In the genomic region with DNA sequence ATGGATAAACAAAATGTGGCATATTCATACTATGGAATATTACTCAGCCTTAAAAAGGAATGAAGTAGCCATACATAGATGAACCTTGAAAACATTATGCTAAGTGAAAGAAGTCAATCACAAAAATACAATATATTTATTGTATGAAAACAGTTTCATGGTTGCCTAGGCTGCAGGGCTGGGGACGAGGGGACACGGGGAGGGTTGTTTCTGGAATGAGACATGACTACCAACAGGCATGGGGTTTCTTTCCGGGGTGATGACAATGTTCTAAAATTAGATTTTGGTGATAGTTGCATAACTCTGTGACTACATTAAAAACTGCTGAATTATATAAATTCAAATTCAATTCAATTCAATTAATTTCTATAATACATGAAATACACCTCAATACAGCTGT, we compare ENCODE assay signal across 19 cellular contexts.
DNase-seq lines count a peak whose midpoint lies in the region; ATAC-seq, FAIRE-seq and TF ChIP-seq lines count a peak whose summit lies in the region.
"Had no signal": no experiment of that assay in that cellular context is flagged by ENCODE, and none has a peak within 500 bp of the region (broad histone marks: within the 10 kb centered on the region; RNA-seq: fewer than 3 reads in every experiment).

No MANE protein-coding gene starts in this region.

- H3F3A ChIP-seq in GM23248 (ENCODE audit: insufficient read depth) = peaks cover 22% of the 10 kb centered on the region; the same call in 1 of the 2 replicates

- H3K27ac ChIP-seq in K562 (ENCODE audit: extremely low read depth, low read depth, low read length) = no peak overlapping the region
- H3K27ac ChIP-seq in stomach = no peak overlapping the region
- no peak overlapping the region for H3K27ac ChIP-seq in GM23248

- CTCF ChIA-PET in K562 (lab: Yijun Ruan, JAX; ENCODE audit: low intra/inter-chr PET ratio) = no interaction called here

- H3K9ac ChIP-seq in K562 (ENCODE audit: insufficient read depth in 1 of 2, low read depth in 2 of 2, low read length in 2 of 2) (no peak overlapping the region), GM23248 (no peak overlapping the region)

- H3K36me3 ChIP-seq in K562 (ENCODE audit: control insufficient read depth, insufficient read depth, low read length) = peaks cover 9% of the 10 kb centered on the region; the same call in 1 of the 3 replicates
- no peaks in the 10 kb centered on the region for H3K36me3 ChIP-seq in stomach
- H3K36me3 ChIP-seq in HAP-1 (replicated peaks) = no peaks in the 10 kb centered on the region
- H3K36me3 ChIP-seq in GM23248 (ENCODE audit: low read depth) = peaks cover 20% of the 10 kb centered on the region; the same call in 1 of the 2 replicates

- no peak overlapping the region for H3K4me3 Mint-ChIP-seq in nephron progenitor cell
- H3K4me3 Mint-ChIP-seq: CD4-positive, alpha-beta T cell; CD8-positive, alpha-beta memory T cell; GM23338; H9 had no signal

- peaks cover 37% of the 10 kb centered on the region for H3K9me3 Mint-ChIP-seq in nephron progenitor cell

- peaks cover 12 to 26% of the 10 kb centered on the region in 2 experiments; a peak in 4 of 5 replicates for H3K4me1 ChIP-seq in K562 (replicated peaks in 1 of 2; ENCODE audit: control insufficient read depth in 2 of 2, insufficient read depth in 2 of 2, low read length in 2 of 2)
- peaks cover 0 to 9% (median 3%) of the 10 kb centered on the region in 4 donors for H3K4me1 ChIP-seq in stomach
- no peaks in the 10 kb centered on the region for H3K4me1 ChIP-seq in HAP-1
- peaks cover 8% of the 10 kb centered on the region; the same call in 1 of the 2 replicates for H3K4me1 ChIP-seq in GM23248 (ENCODE audit: insufficient read depth)

- in situ Hi-C loops in K562 (cut with MboI) = no loop called here
- in situ Hi-C loops in HAP-1 (cut with MboI; ENCODE audit: low sequenced_read_pairs) = no loop called here
- in situ Hi-C loops in GM23248 (cut with MboI) = no loop called here

- TF ChIP-seq EP300 in K562 (IDR thresholded peaks at IDR 0.05; ENCODE audit: low read length) = no peak
- no peak for TF ChIP-seq EP300 in stomach (IDR thresholded peaks at IDR 0.05)

- H3K36me3 Mint-ChIP-seq in nephron progenitor cell (ENCODE audit: low read depth) = peaks cover 14% of the 10 kb centered on the region

- H3K79me2 ChIP-seq in K562 (ENCODE audit: control insufficient read depth, insufficient read depth, low read length) (peaks cover 97% of the 10 kb centered on the region), GM23248 (ENCODE audit: insufficient read depth) (peaks cover 97% of the 10 kb centered on the region)

- H4K20me1 ChIP-seq in K562 (replicated peaks; ENCODE audit: control insufficient read depth, insufficient read depth, low read length) (no peaks in the 10 kb centered on the region), GM23248 (ENCODE audit: insufficient read depth) (peaks cover 12% of the 10 kb centered on the region)

- H3K9me1 ChIP-seq in K562 (ENCODE audit: control insufficient read depth, insufficient read depth, low read length) = no peaks in the 10 kb centered on the region

- H2AFZ ChIP-seq in K562 (ENCODE audit: low read depth, low read length) = no peak overlapping the region
- H2AFZ ChIP-seq in GM23248 = no peak overlapping the region
- H2AFZ ChIP-seq: GM23338 had no signal

- peaks cover 26% of the 10 kb centered on the region for H3K27me3 Mint-ChIP-seq in nephron progenitor cell (ENCODE audit: low read depth, poor library complexity)

- H3K27me3 ChIP-seq in K562 (ENCODE audit: control insufficient read depth in 2 of 2, insufficient read depth in 2 of 2, low read length in 2 of 2) = no peaks in the 10 kb centered on the region
- peaks cover 0 to 4% (median 2%) of the 10 kb centered on the region in 3 donors for H3K27me3 ChIP-seq in stomach
- no peaks in the 10 kb centered on the region for H3K27me3 ChIP-seq in HAP-1 (ENCODE audit: low read depth)
- no peaks in the 10 kb centered on the region for H3K27me3 ChIP-seq in GM23248 (replicated peaks; ENCODE audit: insufficient read depth)

- H3K9me3 ChIP-seq in K562 (replicated peaks; ENCODE audit: control insufficient read depth, insufficient read depth, low read depth, low read length) = no peaks in the 10 kb centered on the region; the same call in 1 of the 2 replicates
- H3K9me3 ChIP-seq in stomach = peaks cover 0 to 17% (median 11%) of the 10 kb centered on the region in 4 donors
- no peaks in the 10 kb centered on the region for H3K9me3 ChIP-seq in HAP-1
- peaks cover 4% of the 10 kb centered on the region for H3K9me3 ChIP-seq in GM23248 (ENCODE audit: low read depth)

- H3K4me3 ChIP-seq in K562 = no peak overlapping the region
- no peak overlapping the region for H3K4me3 ChIP-seq in stomach
- H3K4me3 ChIP-seq in HAP-1 = no peak overlapping the region
- H3K4me3 ChIP-seq in GM23248 = no peak overlapping the region
- H3K4me3 ChIP-seq: GM12878, GM23338 had no signal

- 94% methylated on average over 3 of the region's 3 CpGs for WGBS in K562 (ENCODE audit: insufficient coverage, low coverage, missing lambda C conversion rate)
- WGBS in stomach, 5 donors = 79 to 89% (median 85%) methylated on average over 3 of the region's 3 CpGs
- 96 to 98% methylated on average over 3 of the region's 3 CpGs for WGBS in GM23248 (ENCODE audit: low coverage in 1 of 2, low lambda C conversion rate in 2 of 2, missing lambda C conversion rate in 2 of 2), 2 experiments

- no peak for FAIRE-seq in K562 (lab: Jason Lieb, UNC)
- FAIRE-seq: D721Med, GM12878, GM19239 had no signal

- DNase-seq in CD1c-positive myeloid dendritic cell (ENCODE audit: extremely low spot score) (peak; percentile 73), K562 (ENCODE audit: extremely low read depth in 1 of 4, low spot score in 3 of 4) (no peak), nephron progenitor cell (no peak), stomach (peak; percentile 5), HAP-1 (ENCODE audit: low spot score in 2 of 2) (no peak), GM23248 (no peak)
- DNase-seq: C1 segment of cervical spinal cord; CD4-positive, alpha-beta T cell; CD8-positive, alpha-beta memory T cell; DMS 273 treated with DMSO at 0.1 percent for 48 hours; DMS79; EL; GDM1; H9 had no signal

- POLR2A ChIA-PET in K562 (lab: Yijun Ruan, JAX) = no interaction called here

- BruUV-seq in K562 (replicated peaks; lab: Mats Ljungman, UMichigan) = no TSS peak

- intact Hi-C loops in K562 (cut with micrococcal nuclease) (no loop called here), stomach (cut with DNase I; ENCODE audit: low total_unique reads) (no loop called here)

- no peaks in the 10 kb centered on the region for H3K9me2 ChIP-seq in GM23248 (ENCODE audit: insufficient read depth)

- TF ChIP-seq POLR2A in K562 (conservative IDR thresholded peaks at IDR 0.05) (no peak), stomach (IDR thresholded peaks at IDR 0.05) (no peak)

- ATAC-seq in K562 = no peak
- ATAC-seq in HG03565 (IDR thresholded peaks at IDR 0.05; ENCODE audit: unreplicated experiment) = no peak
- ATAC-seq: GM12878, GM23338 had no signal

- peaks cover 35% of the 10 kb centered on the region for H3K4me1 Mint-ChIP-seq in nephron progenitor cell
- H3K4me1 Mint-ChIP-seq: CD8-positive, alpha-beta memory T cell had no signal

- H3K4me2 ChIP-seq in K562 (ENCODE audit: insufficient read depth, low read length) (no peak overlapping the region), GM23248 (ENCODE audit: unreplicated experiment) (no peak overlapping the region)
- H3K4me2 ChIP-seq: GM23338 had no signal

- TF ChIP-seq RAD21 in K562 (CRISPR knock-in tag; conservative IDR thresholded peaks at IDR 0.05 in 1 of 2, IDR thresholded peaks at IDR 0.05 in 1 of 2) = no peak

- TF ChIP-seq CTCF in K562 (IDR thresholded peaks at IDR 0.05 in 2 of 3, conservative IDR thresholded peaks at IDR 0.05 in 1 of 3; ENCODE audit: insufficient read depth in 2 of 3, low read depth in 1 of 3, low read length in 3 of 3) (no peak), nephron progenitor cell (IDR thresholded peaks at IDR 0.05) (no peak), stomach (IDR thresholded peaks at IDR 0.05) (no peak)

- peak overlapping the region; percentile 57 for H3K27ac Mint-ChIP-seq in nephron progenitor cell
- H3K27ac Mint-ChIP-seq: CD4-positive, alpha-beta T cell; CD8-positive, alpha-beta memory T cell; GM23338; H9 had no signal

TF ChIP-seq in K562, 482 proteins besides CTCF, POLR2A, EP300 and RAD21:
- TF ChIP-seq NR4A1 (CRISPR knock-in tag; IDR thresholded peaks at IDR 0.05) = no peak
- no peak for TF ChIP-seq NR4A1 (tag; IDR thresholded peaks at IDR 0.05)
- peak; percentile 65 for TF ChIP-seq ZNF146 (CRISPR knock-in tag; IDR thresholded peaks at IDR 0.05; ENCODE audit: unreplicated experiment)
- TF ChIP-seq, protein P1, sequence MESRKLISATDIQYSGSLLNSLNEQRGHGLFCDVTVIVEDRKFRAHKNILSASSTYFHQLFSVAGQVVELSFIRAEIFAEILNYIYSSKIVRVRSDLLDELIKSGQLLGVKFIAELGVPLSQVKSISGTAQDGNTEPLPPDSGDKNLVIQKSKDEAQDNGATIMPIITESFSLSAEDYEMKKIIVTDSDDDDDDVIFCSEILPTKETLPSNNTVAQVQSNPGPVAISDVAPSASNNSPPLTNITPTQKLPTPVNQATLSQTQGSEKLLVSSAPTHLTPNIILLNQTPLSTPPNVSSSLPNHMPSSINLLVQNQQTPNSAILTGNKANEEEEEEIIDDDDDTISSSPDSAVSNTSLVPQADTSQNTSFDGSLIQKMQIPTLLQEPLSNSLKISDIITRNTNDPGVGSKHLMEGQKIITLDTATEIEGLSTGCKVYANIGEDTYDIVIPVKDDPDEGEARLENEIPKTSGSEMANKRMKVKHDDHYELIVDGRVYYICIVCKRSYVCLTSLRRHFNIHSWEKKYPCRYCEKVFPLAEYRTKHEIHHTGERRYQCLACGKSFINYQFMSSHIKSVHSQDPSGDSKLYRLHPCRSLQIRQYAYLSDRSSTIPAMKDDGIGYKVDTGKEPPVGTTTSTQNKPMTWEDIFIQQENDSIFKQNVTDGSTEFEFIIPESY (CRISPR knock-in tag; IDR thresholded peaks at IDR 0.05) = no peak
- TF ChIP-seq BCOR (IDR thresholded peaks at IDR 0.05) = peak; percentile 43; the same call in 1 of the 2 replicates
- TF ChIP-seq RBM25 (IDR thresholded peaks at IDR 0.05; ENCODE audit: low read depth, low read length, severe bottlenecking) = peak; percentile 14

Comparison
In these comparisons a context has a peak if more than half of its experiments do, and no peak if none do; other contexts are left out.
1. DNase-seq: peak in CD1c-positive myeloid dendritic cell (single experiment) and stomach (single experiment); none in K562 (0 of 4), nephron progenitor cell (single experiment), HAP-1 (0 of 2) and GM23248 (single experiment).